26 cellular contexts compared by ENCODE assay signal in genomic region chr7:133109816-133110215, GRCh38.
"Had no signal": no experiment of that assay in that cellular context is flagged by ENCODE, and none has a peak within 500 bp of the region (broad histone marks: within the 10 kb centered on the region; RNA-seq: fewer than 3 reads in every experiment).

No MANE protein-coding gene starts in this region.

- H3K4me2 ChIP-seq: smooth muscle cell had no signal

- DNase-seq: activated CD4-positive, alpha-beta T cell treated with anti-CD3 and anti-CD28 coated beads, Interleukin-2, amount 10 ng/mL, durations not matched to agents 24 days and 14 days; activated CD8-positive, alpha-beta memory T cell treated with anti-CD3 and anti-CD28 coated beads, Interleukin-2, amount 10 ng/mL, durations not matched to agents 7 days and 5 days; activated CD8-positive, alpha-beta T cell treated with anti-CD3 and anti-CD28 coated beads for 36 hours; activated effector memory CD4-positive, alpha-beta T cell treated with anti-CD3 and anti-CD28 coated beads, Interleukin-2, amount 50 U/mL, for 16 hours; activated naive CD4-positive, alpha-beta T cell treated with anti-CD3 and anti-CD28 coated beads, Interleukin-2, amount 10 ng/mL, durations not matched to agents 7 days and 5 days; activated T-cell treated with anti-CD3 and anti-CD28 coated beads for 4 hours; cerebellar nuclear complex; erythroblast; heart left ventricle; left cardiac atrium; retina; sigmoid colon; stimulated activated CD4-positive, alpha-beta T cell treated with anti-CD3 and anti-CD28 coated beads, Interleukin-15, amount 100 ng/mL, for 24 hours; stomach; T-helper 2 cell had no signal

- FAIRE-seq: endometrium, islet of Langerhans had no signal

- H3K4me3 ChIP-seq: ascending aorta, coronary artery, gastroesophageal sphincter, heart left ventricle, sigmoid colon, smooth muscle cell, stomach, suprapubic skin, tibial nerve had no signal

- ATAC-seq: activated CD4-positive, CD25-positive, alpha-beta regulatory T cell treated with anti-CD3 and anti-CD28 coated beads, Interleukin-2, amount 50 U/mL, for 24 hours; activated CD8-positive, alpha-beta memory T cell treated with anti-CD3 and anti-CD28 coated beads, Interleukin-2, amount 10 ng/mL, durations not matched to agents 7 days and 5 days; activated CD8-positive, alpha-beta T cell treated with anti-CD3 and anti-CD28 coated beads for 36 hours; gastroesophageal sphincter; heart left ventricle; left cardiac atrium; natural killer cell treated with Interleukin-12 subunit alpha and Interleukin-12 subunit beta and Interleukin-15 and Interleukin-18, amount 100 ng/mL, for 72 hours; stimulated activated memory B cell treated with anti-CD40 and anti-IgM and Interleukin-4, amounts not matched to agents 10 μg/mL and 1 μg/mL and 100 μg/mL, for 72 hours had no signal

- H3K4me1 ChIP-seq: ascending aorta, gastroesophageal sphincter, heart left ventricle, sigmoid colon, stomach, suprapubic skin, tibial nerve had no signal

- H3K9me3 ChIP-seq: ascending aorta had no signal

- H3K27ac ChIP-seq: ascending aorta, coronary artery, gastroesophageal sphincter, heart left ventricle, sigmoid colon, stomach, suprapubic skin, tibial nerve had no signal
